Comparison of ENCODE assay signal across 1 cellular context in genomic region chr21:36141513-36141925, GRCh38.
TF ChIP-seq lines count a peak whose summit lies in the region.

No MANE protein-coding gene starts in this region.

TF ChIP-seq in HCT116, 20 proteins besides CTCF, POLR2A, EP300 and RAD21 (continued from another document):
- TF ChIP-seq YY1 (IDR thresholded peaks at IDR 0.05; ENCODE audit: extremely low read depth, insufficient replicate concordance, low read depth, low read length) (peak; percentile 11), FOSL1 (IDR thresholded peaks at IDR 0.05; ENCODE audit: low read depth) (peak; percentile 87), POLR2AphosphoS5 (IDR thresholded peaks at IDR 0.05; ENCODE audit: low read depth, low read length) (peak; percentile 57; the same call in 1 of the 2 replicates), ZFX (IDR thresholded peaks at IDR 0.05) (no peak), EZH2phosphoT487 (IDR thresholded peaks at IDR 0.05; ENCODE audit: borderline replicate concordance) (no peak)
